8 cellular contexts compared by ENCODE assay signal in the genomic region with DNA sequence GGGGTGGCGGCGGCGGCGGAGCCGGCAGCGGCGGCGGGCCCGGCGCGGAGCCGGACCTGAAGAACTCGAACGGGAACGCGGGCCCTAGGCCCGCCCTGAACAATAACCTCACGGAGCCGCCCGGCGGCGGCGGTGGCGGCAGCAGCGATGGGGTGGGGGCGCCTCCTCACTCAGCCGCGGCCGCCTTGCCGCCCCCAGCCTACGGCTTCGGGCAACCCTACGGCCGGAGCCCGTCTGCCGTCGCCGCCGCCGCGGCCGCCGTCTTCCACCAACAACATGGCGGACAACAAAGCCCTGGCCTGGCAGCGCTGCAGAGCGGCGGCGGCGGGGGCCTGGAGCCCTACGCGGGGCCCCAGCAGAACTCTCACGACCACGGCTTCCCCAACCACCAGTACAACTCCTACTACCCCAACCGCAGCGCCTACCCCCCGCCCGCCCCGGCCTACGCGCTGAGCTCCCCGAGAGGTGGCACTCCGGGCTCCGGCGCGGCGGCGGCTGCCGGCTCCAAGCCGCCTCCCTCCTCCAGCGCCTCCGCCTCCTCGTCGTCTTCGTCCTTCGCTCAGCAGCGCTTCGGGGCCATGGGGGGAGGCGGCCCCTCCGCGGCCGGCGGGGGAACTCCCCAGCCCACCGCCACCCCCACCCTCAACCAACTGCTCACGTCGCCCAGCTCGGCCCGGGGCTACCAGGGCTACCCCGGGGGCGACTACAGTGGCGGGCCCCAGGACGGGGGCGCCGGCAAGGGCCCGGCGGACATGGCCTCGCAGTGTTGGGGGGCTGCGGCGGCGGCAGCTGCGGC. TPM values are rescaled to one million over a fixed set of nuclear protein-coding genes. Genes with fewer than 3 reads are reported as not detected.
DNase-seq lines count a peak whose midpoint lies in the region; ATAC-seq and TF ChIP-seq lines count a peak whose summit lies in the region.

No MANE protein-coding gene starts in this region.

- peaks cover 77% of the 10 kb centered on the region for H3K79me2 ChIP-seq in DOHH2 (ENCODE audit: control insufficient read depth, low read length)

- H3K9me3 Mint-ChIP-seq in activated T-helper 17 cell treated with anti-CD3 and anti-CD28 coated beads, Interleukin-2, amount 50 U/mL, for 72 hours: no peaks in the 10 kb centered on the region
- H3K9me3 Mint-ChIP-seq in glutamatergic neuron (ENCODE audit: unreplicated experiment) (peaks cover 9% of the 10 kb centered on the region), progenitor cell of endocrine pancreas (ENCODE audit: low read depth) (no peaks in the 10 kb centered on the region)

- no peaks in the 10 kb centered on the region for H3K27me3 ChIP-seq in DOHH2 (ENCODE audit: control insufficient read depth, low read length)
- H3K27me3 ChIP-seq in uterus: no peaks in the 10 kb centered on the region

- no peak for TF ChIP-seq CTCF in DOHH2 (IDR thresholded peaks at IDR 0.05; ENCODE audit: low read depth, low read length, poor library complexity, severe bottlenecking)
- no peak for TF ChIP-seq CTCF in glutamatergic neuron (IDR thresholded peaks at IDR 0.05; ENCODE audit: partially characterized antibody, unreplicated experiment)
- TF ChIP-seq CTCF in progenitor cell of endocrine pancreas (IDR thresholded peaks at IDR 0.05; ENCODE audit: unreplicated experiment): no peak
- TF ChIP-seq CTCF in uterus (IDR thresholded peaks at IDR 0.05): no peak

- H3K4me3 Mint-ChIP-seq in activated T-helper 17 cell treated with anti-CD3 and anti-CD28 coated beads, Interleukin-2, amount 50 U/mL, for 72 hours: no peak overlapping the region
- H3K4me3 Mint-ChIP-seq in glutamatergic neuron (ENCODE audit: unreplicated experiment) (no peak overlapping the region), progenitor cell of endocrine pancreas (ENCODE audit: low read depth) (peak overlapping the region; percentile 66)

- H3K36me3 Mint-ChIP-seq in activated T-helper 17 cell treated with anti-CD3 and anti-CD28 coated beads, Interleukin-2, amount 50 U/mL, for 72 hours (ENCODE audit: low read depth): peaks cover 5% of the 10 kb centered on the region
- no peaks in the 10 kb centered on the region for H3K36me3 Mint-ChIP-seq in glutamatergic neuron (ENCODE audit: unreplicated experiment)
- no peaks in the 10 kb centered on the region for H3K36me3 Mint-ChIP-seq in progenitor cell of endocrine pancreas (ENCODE audit: insufficient read depth)

- peak; percentile 2 for ATAC-seq in activated T-helper 17 cell treated with anti-CD3 and anti-CD28 coated beads, Interleukin-2, amount 50 U/mL, for 72 hours (replicated peaks)

- H3K27me3 Mint-ChIP-seq in activated T-helper 17 cell treated with anti-CD3 and anti-CD28 coated beads, Interleukin-2, amount 50 U/mL, for 72 hours: no peaks in the 10 kb centered on the region
- H3K27me3 Mint-ChIP-seq in glutamatergic neuron (ENCODE audit: unreplicated experiment): peaks cover 7% of the 10 kb centered on the region
- no peaks in the 10 kb centered on the region for H3K27me3 Mint-ChIP-seq in progenitor cell of endocrine pancreas

- DNase-seq in NCI-H69 (lab: John Stamatoyannopoulos, UW) (peak; percentile 42), glutamatergic neuron (peak; percentile 29), progenitor cell of endocrine pancreas (ENCODE audit: low spot score, unreplicated experiment) (no peak), uterus (peak; percentile 31 to 37), DMS153 (lab: John Stamatoyannopoulos, UW) (no peak), hepatic stellate cell (ENCODE audit: low spot score) (no peak)

- H3K36me3 ChIP-seq in DOHH2 (ENCODE audit: control insufficient read depth, low read length) (peaks cover 51% of the 10 kb centered on the region), uterus (no peaks in the 10 kb centered on the region)

- no peak overlapping the region for H3K27ac Mint-ChIP-seq in activated T-helper 17 cell treated with anti-CD3 and anti-CD28 coated beads, Interleukin-2, amount 50 U/mL, for 72 hours
- H3K27ac Mint-ChIP-seq in glutamatergic neuron (ENCODE audit: unreplicated experiment): peak overlapping the region; percentile 59
- H3K27ac Mint-ChIP-seq in progenitor cell of endocrine pancreas: peak overlapping the region; percentile 68

- H3K4me1 Mint-ChIP-seq in activated T-helper 17 cell treated with anti-CD3 and anti-CD28 coated beads, Interleukin-2, amount 50 U/mL, for 72 hours: peaks cover 15% of the 10 kb centered on the region
- H3K4me1 Mint-ChIP-seq in glutamatergic neuron (ENCODE audit: low read depth, unreplicated experiment) (peaks cover 17% of the 10 kb centered on the region), progenitor cell of endocrine pancreas (ENCODE audit: low read depth) (peaks cover 20% of the 10 kb centered on the region)

- no peaks in the 10 kb centered on the region for H3K9me3 ChIP-seq in DOHH2 (ENCODE audit: control insufficient read depth, insufficient read depth, low read length)
- H3K9me3 ChIP-seq in uterus: no peaks in the 10 kb centered on the region

- peak overlapping the region; percentile 63 for H3K27ac ChIP-seq in DOHH2 (ENCODE audit: low read depth, low read length)
- peak overlapping the region; percentile 98 to 99 for H3K27ac ChIP-seq in uterus

- no peaks in the 10 kb centered on the region for H3K9me2 ChIP-seq in DOHH2 (replicated peaks; ENCODE audit: control insufficient read depth, low read length)

- H3K4me2 ChIP-seq in DOHH2 (ENCODE audit: low read length): peak overlapping the region; percentile 87

- TF ChIP-seq POLR2A in uterus (IDR thresholded peaks at IDR 0.05): no peak

- H3F3A ChIP-seq in DOHH2 (ENCODE audit: control insufficient read depth, insufficient read depth): peaks cover 22% of the 10 kb centered on the region

- H3K4me3 ChIP-seq in DOHH2 (ENCODE audit: low read length) (peak overlapping the region; percentile 92), uterus (peak overlapping the region; percentile 60 to 98)

- H3K4me1 ChIP-seq in DOHH2 (ENCODE audit: control insufficient read depth, low read length): peaks cover 69% of the 10 kb centered on the region
- peaks cover 18 to 22% of the 10 kb centered on the region in 2 donors for H3K4me1 ChIP-seq in uterus

- H4K20me1 ChIP-seq in DOHH2 (ENCODE audit: control insufficient read depth, insufficient read depth, low read depth, low read length): peaks cover 32% of the 10 kb centered on the region

- intact Hi-C loops in uterus (cut with DNase I; ENCODE audit: low total_unique reads): loop anchor here (2.0 kb wide), 1 partner anchor 92 kb away; no protein-coding TSS in a partner anchor

RNA-seq across cellular contexts. Expression of a gene that starts 1.0 kb away (rescaled TPM):
- 10 to 100 TPM; 72.5 to 83.4 TPM for total RNA-seq in activated T-helper 17 cell treated with anti-CD3 and anti-CD28 coated beads, Interleukin-2, amount 50 U/mL, for 72 hours
- 187 TPM for total RNA-seq in glutamatergic neuron (ENCODE audit: unreplicated experiment)
- 174 and 186 TPM in 2 replicates for total RNA-seq in progenitor cell of endocrine pancreas
- 100 to 1,000 TPM in 1 of 4 donors, 10 to 100 TPM in 3; 16.7 to 119 (median 41.2) TPM for total RNA-seq in uterus

Comparison
In these comparisons a context has a peak if more than half of its experiments do, and no peak if none do; other contexts are left out.
1. DNase-seq: peak in NCI-H69 (single experiment), glutamatergic neuron (single experiment) and uterus (2 of 2); none in progenitor cell of endocrine pancreas (single experiment), DMS153 (single experiment) and hepatic stellate cell (single experiment).